Comparison of ENCODE assay signal across 12 cellular contexts in genomic region chr16:2981899-2982250, GRCh38. TPM values are rescaled to one million over a fixed set of nuclear protein-coding genes. Genes with fewer than 3 reads are reported as not detected.
DNase-seq lines count a peak whose midpoint lies in the region; ATAC-seq lines count a peak whose summit lies in the region.
"Had no signal": no experiment of that assay in that cellular context is flagged by ENCODE, and none has a peak within 500 bp of the region (broad histone marks: within the 10 kb centered on the region; RNA-seq: fewer than 3 reads in every experiment).

No MANE protein-coding gene starts in this region.

- H3K27ac Mint-ChIP-seq in activated naive CD4-positive, alpha-beta T cell treated with anti-CD3 and anti-CD28 coated beads, Interleukin-2, amount 50 U/mL, for 24 hours: peak overlapping the region; percentile 13
- H3K27ac Mint-ChIP-seq in T-helper 17 cell: peak overlapping the region; percentile 90
- peak overlapping the region; percentile 56 for H3K27ac Mint-ChIP-seq in stimulated activated naive B cell treated with anti-CD40 and anti-IgM and Interleukin-4, amounts not matched to agents 10 μg/mL and 1 μg/mL and 100 μg/mL, for 72 hours

- H3K36me3 ChIP-seq in iPS DF 6.9 (ENCODE audit: control insufficient read depth, insufficient read depth, low read length): peaks cover 1% of the 10 kb centered on the region
- H3K36me3 ChIP-seq: thyroid gland had no signal

- H3K27me3 ChIP-seq in iPS DF 6.9 (ENCODE audit: control insufficient read depth, insufficient read depth, low read length): no peaks in the 10 kb centered on the region
- H3K27me3 ChIP-seq: thyroid gland had no signal

- H3K4me3 ChIP-seq in iPS DF 6.9 (ENCODE audit: low read length): no peak overlapping the region
- H3K4me3 ChIP-seq: thyroid gland had no signal

- DNase-seq in activated naive CD4-positive, alpha-beta T cell (lab: John Stamatoyannopoulos, UW): no peak
- DNase-seq in T-helper 17 cell (no peak), iPS DF 6.9 (ENCODE audit: low read depth, low spot score) (no peak), Kasumi-1 (lab: John Stamatoyannopoulos, UW) (no peak)
- DNase-seq in stimulated activated naive B cell treated with anti-CD40 and anti-IgM and Interleukin-4, amounts not matched to agents 10 μg/mL and 1 μg/mL and 100 μg/mL, for 72 hours: no peak
- no peak for DNase-seq in NK-92 treated with Interleukin-12 subunit alpha and Interleukin-12 subunit beta, amount 100 ng/mL, for 24 hours (lab: John Stamatoyannopoulos, UW)
- DNase-seq: PC-3, thyroid gland had no signal

- peak overlapping the region; percentile 49 for H3K27ac ChIP-seq in iPS DF 6.9 (ENCODE audit: low read length)
- H3K27ac ChIP-seq: thyroid gland had no signal

- no CpG with 5 or more reads among the region's 4 CpGs for WGBS in iPS DF 6.9 (ENCODE audit: insufficient coverage, insufficient read length)

- H3K4me3 Mint-ChIP-seq in activated naive CD4-positive, alpha-beta T cell treated with anti-CD3 and anti-CD28 coated beads, Interleukin-2, amount 50 U/mL, for 24 hours: peak overlapping the region; percentile 85
- peak overlapping the region; percentile 86 for H3K4me3 Mint-ChIP-seq in T-helper 17 cell
- peak overlapping the region; percentile 66 to 69 for H3K4me3 Mint-ChIP-seq in stimulated activated naive B cell treated with anti-CD40 and anti-IgM and Interleukin-4, amounts not matched to agents 10 μg/mL and 1 μg/mL and 100 μg/mL, for 72 hours

- H3K27me3 Mint-ChIP-seq in activated naive CD4-positive, alpha-beta T cell treated with anti-CD3 and anti-CD28 coated beads, Interleukin-2, amount 50 U/mL, for 24 hours: no peaks in the 10 kb centered on the region
- H3K27me3 Mint-ChIP-seq in T-helper 17 cell: no peaks in the 10 kb centered on the region
- peaks cover 5% of the 10 kb centered on the region in 2 donors for H3K27me3 Mint-ChIP-seq in stimulated activated naive B cell treated with anti-CD40 and anti-IgM and Interleukin-4, amounts not matched to agents 10 μg/mL and 1 μg/mL and 100 μg/mL, for 72 hours

- peaks cover 5% of the 10 kb centered on the region for H3K4me1 ChIP-seq in iPS DF 6.9 (ENCODE audit: control insufficient read depth, insufficient read depth, low read length)

- H3K36me3 Mint-ChIP-seq in activated naive CD4-positive, alpha-beta T cell treated with anti-CD3 and anti-CD28 coated beads, Interleukin-2, amount 50 U/mL, for 24 hours: no peaks in the 10 kb centered on the region
- no peaks in the 10 kb centered on the region for H3K36me3 Mint-ChIP-seq in T-helper 17 cell (ENCODE audit: low read depth)
- H3K36me3 Mint-ChIP-seq in stimulated activated naive B cell treated with anti-CD40 and anti-IgM and Interleukin-4, amounts not matched to agents 10 μg/mL and 1 μg/mL and 100 μg/mL, for 72 hours: peaks cover 0 to 4% of the 10 kb centered on the region in 2 donors

- H3K9me3 ChIP-seq in T-helper 17 cell (ENCODE audit: control insufficient read depth, low read length, poor library complexity, severe bottlenecking): no peaks in the 10 kb centered on the region
- H3K9me3 ChIP-seq in iPS DF 6.9 (ENCODE audit: control insufficient read depth, insufficient read depth, low read length): no peaks in the 10 kb centered on the region
- H3K9me3 ChIP-seq: thyroid gland had no signal

- no peak for ATAC-seq in T-helper 17 cell
- no peak for ATAC-seq in stimulated activated naive B cell treated with anti-CD40 and anti-IgM and Interleukin-4, amounts not matched to agents 10 μg/mL and 1 μg/mL and 100 μg/mL, for 72 hours (replicated peaks)
- ATAC-seq in HG02642 (IDR thresholded peaks at IDR 0.05; ENCODE audit: poor library complexity, unreplicated experiment): no peak
- ATAC-seq: PC-3 had no signal

- no peaks in the 10 kb centered on the region for H3K9me3 Mint-ChIP-seq in activated naive CD4-positive, alpha-beta T cell treated with anti-CD3 and anti-CD28 coated beads, Interleukin-2, amount 50 U/mL, for 24 hours
- no peaks in the 10 kb centered on the region for H3K9me3 Mint-ChIP-seq in stimulated activated naive B cell treated with anti-CD40 and anti-IgM and Interleukin-4, amounts not matched to agents 10 μg/mL and 1 μg/mL and 100 μg/mL, for 72 hours

- H3K4me1 Mint-ChIP-seq in activated naive CD4-positive, alpha-beta T cell treated with anti-CD3 and anti-CD28 coated beads, Interleukin-2, amount 50 U/mL, for 24 hours: peaks cover 16% of the 10 kb centered on the region
- H3K4me1 Mint-ChIP-seq in T-helper 17 cell: peaks cover 3% of the 10 kb centered on the region
- peaks cover 10 to 39% of the 10 kb centered on the region in 2 donors for H3K4me1 Mint-ChIP-seq in stimulated activated naive B cell treated with anti-CD40 and anti-IgM and Interleukin-4, amounts not matched to agents 10 μg/mL and 1 μg/mL and 100 μg/mL, for 72 hours

RNA-seq across cellular contexts. Expression of gene PKMYT1, which starts 1.6 kb away (rescaled TPM):
- not detected for total RNA-seq in T-helper 17 cell

RNA-seq across cellular contexts. Expression of gene PAQR4, which starts 12.7 kb away (rescaled TPM):
- total RNA-seq in T-helper 17 cell: 1 to 10 TPM; 1.7 to 2.7 TPM

RNA-seq across cellular contexts. Expression of gene KREMEN2, which starts 17.8 kb away (rescaled TPM):
- total RNA-seq in T-helper 17 cell: not detected
- total RNA-seq: lung microvascular endothelial cell, thyroid gland had no signal

RNA-seq across cellular contexts. Expression of gene CLDN9, which starts 30.8 kb away (rescaled TPM):
- total RNA-seq in T-helper 17 cell: not detected
- total RNA-seq: HT1080, lung microvascular endothelial cell had no signal

RNA-seq across cellular contexts. Expression of gene CLDN6, which starts 36.1 kb away (rescaled TPM):
- not detected for total RNA-seq in T-helper 17 cell
- total RNA-seq: HT1080, lung microvascular endothelial cell, PC-3, thyroid gland had no signal

Comparison
In these comparisons a context has a peak if more than half of its experiments do, and no peak if none do; other contexts are left out.
1. H3K27ac Mint-ChIP-seq: peak in every context shown above with its lines; median percentile 90 in T-helper 17 cell; 56 in stimulated activated naive B cell treated with anti-CD40 and anti-IgM and Interleukin-4, amounts not matched to agents 10 μg/mL and 1 μg/mL and 100 μg/mL, for 72 hours; 13 in activated naive CD4-positive, alpha-beta T cell treated with anti-CD3 and anti-CD28 coated beads, Interleukin-2, amount 50 U/mL, for 24 hours.